ENCODE assay signal across 12 cellular contexts in the genomic region with DNA sequence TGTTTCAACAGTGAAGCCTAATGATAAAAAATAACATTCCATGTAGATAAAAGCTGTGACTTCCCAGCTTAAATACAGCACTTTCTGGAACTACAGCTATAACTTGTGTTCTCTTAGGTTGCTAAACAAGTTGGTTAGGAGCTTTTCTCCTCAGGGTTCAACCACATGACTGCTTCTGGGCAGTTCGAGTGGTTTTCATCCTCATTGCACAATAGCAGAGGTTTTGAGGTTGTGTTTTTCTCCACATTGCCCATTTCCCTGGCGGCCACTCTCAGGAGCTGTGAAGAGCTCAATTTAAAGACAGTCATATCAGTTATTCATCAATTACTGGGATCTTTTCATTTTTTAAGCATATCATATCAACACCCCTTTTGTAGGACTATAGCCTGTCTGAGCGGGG.
DNase-seq lines count a peak whose midpoint lies in the region; ATAC-seq and TF ChIP-seq lines count a peak whose summit lies in the region.
"Had no signal": no experiment of that assay in that cellular context is flagged by ENCODE, and none has a peak within 500 bp of the region (broad histone marks: within the 10 kb centered on the region; RNA-seq: fewer than 3 reads in every experiment).

No MANE protein-coding gene starts in this region.

- H3K4me2 ChIP-seq in PC-9 (peak overlapping the region; percentile 5; the same call in 1 of the 2 replicates), fibroblast of lung (ENCODE audit: extremely low read depth, insufficient read depth, low read length) (no peak overlapping the region)

- H3K27ac Mint-ChIP-seq in CD4-positive, alpha-beta memory T cell, result no peak overlapping the region

- H3K4me3 ChIP-seq in PC-9, result no peak overlapping the region
- no peak overlapping the region for H3K4me3 ChIP-seq in fibroblast of lung (replicated peaks in 1 of 4; ENCODE audit: control extremely low read depth in 1 of 4, insufficient read depth in 1 of 4, low read depth in 3 of 4, low read length in 4 of 4)
- no peak overlapping the region for H3K4me3 ChIP-seq in muscle layer of duodenum (ENCODE audit: low read depth in 1 of 2, low read length in 2 of 2)
- no peak overlapping the region for H3K4me3 ChIP-seq in upper lobe of left lung
- H3K4me3 ChIP-seq in CD4-positive, alpha-beta memory T cell (ENCODE audit: low read length in 2 of 2), result no peak overlapping the region
- H3K4me3 ChIP-seq: SK-N-MC had no signal

- no TSS peak for BruUV-seq in PC-9 (replicated peaks; lab: Mats Ljungman, UMichigan)

- POLR2A ChIA-PET in PC-9 (lab: Charles Lee; ENCODE audit: unreplicated experiment), result interaction anchor here (0.6 kb wide), 1 partner anchor 31 kb away, joined by 4 read pairs; no protein-coding TSS in a partner anchor
- POLR2A ChIA-PET in CD4-positive, alpha-beta memory T cell (lab: Charles Lee; ENCODE audit: partially characterized antibody), result no interaction called here

- TF ChIP-seq EP300 in upper lobe of left lung (IDR thresholded peaks at IDR 0.05), result peak in 1 of 4 donors; percentile 60

- no peaks in the 10 kb centered on the region for H3K4me1 Mint-ChIP-seq in CD4-positive, alpha-beta memory T cell

- peak; percentile 69 to 73 for ATAC-seq in upper lobe of left lung (ENCODE audit: low FRiP score in 2 of 2)
- no peak for ATAC-seq in GM21619 (IDR thresholded peaks at IDR 0.05; ENCODE audit: unreplicated experiment)

- peaks cover 0 to 2% (median 0%) of the 10 kb centered on the region in 8 donors for H3K9me3 Mint-ChIP-seq in CD4-positive, alpha-beta memory T cell

- CTCF ChIA-PET in PC-9 (lab: Charles Lee), result interaction anchor here (0.6 to 0.9 kb wide), 3 partner anchors 11 to 97 kb away, joined by 3 to 6 read pairs (median 4); no protein-coding TSS in a partner anchor
- CTCF ChIA-PET in CD4-positive, alpha-beta memory T cell (lab: Charles Lee; ENCODE audit: partially characterized antibody), result no interaction called here

- no peak overlapping the region for H3K9ac ChIP-seq in fibroblast of lung (ENCODE audit: insufficient read depth, low read length)

- DNase-seq in PC-9, result no peak
- DNase-seq in fibroblast of lung (ENCODE audit: low read depth in 2 of 2), result peak; percentile 84 to 88
- DNase-seq in upper lobe of left lung, result peak in 1 of 2 donors; percentile 77
- DNase-seq in DMS 273 treated with DMSO at 0.1 percent for 48 hours (lab: John Stamatoyannopoulos, UW), result no peak
- no peak for DNase-seq in CD4-positive, alpha-beta memory T cell
- no peak for DNase-seq in GDM1 (lab: John Stamatoyannopoulos, UW)
- DNase-seq: effector CD4-positive, alpha-beta T cell; kidney glomerular epithelial cell; NCI-H1092 had no signal

- H2AFZ ChIP-seq in PC-9, result no peak overlapping the region
- no peak overlapping the region for H2AFZ ChIP-seq in fibroblast of lung (ENCODE audit: low read length)

- TF ChIP-seq POLR2A in upper lobe of left lung (IDR thresholded peaks at IDR 0.05), result peak in 1 of 4 donors; percentile 55

- H3K36me3 ChIP-seq in PC-9 (ENCODE audit: low read depth) (0 out of 2 replicates have a peak, but pooled peaks cover 6% of the 10 kb centered on the region), fibroblast of lung (ENCODE audit: control insufficient read depth, insufficient read depth, low read length) (no peaks in the 10 kb centered on the region), muscle layer of duodenum (ENCODE audit: control insufficient read depth in 1 of 2, insufficient read depth in 2 of 2, low read length in 2 of 2) (no peaks in the 10 kb centered on the region), upper lobe of left lung (no peaks in the 10 kb centered on the region)
- H3K36me3 ChIP-seq in CD4-positive, alpha-beta memory T cell (ENCODE audit: insufficient read depth, low read length), result no peaks in the 10 kb centered on the region

- peaks cover 14 to 22% of the 10 kb centered on the region in 2 donors for H3K27me3 Mint-ChIP-seq in CD4-positive, alpha-beta memory T cell

- H3K9me2 ChIP-seq in PC-9 (ENCODE audit: insufficient read depth), result no peaks in the 10 kb centered on the region

- H3K4me3 Mint-ChIP-seq in CD4-positive, alpha-beta memory T cell, result no peak overlapping the region

- H3K27ac ChIP-seq in PC-9 (no peak overlapping the region; the same call in 1 of the 2 replicates), fibroblast of lung (ENCODE audit: insufficient read depth, low read length) (peak overlapping the region; percentile 67), muscle layer of duodenum (ENCODE audit: low read length) (peak overlapping the region; percentile 0), upper lobe of left lung (peak overlapping the region; percentile 71 to 87 (median 80))
- H3K27ac ChIP-seq in CD4-positive, alpha-beta memory T cell (ENCODE audit: low read depth, low read length), result no peak overlapping the region
- H3K27ac ChIP-seq: SK-N-MC had no signal

- 52 to 79% methylated on average over 3 of the region's 3 CpGs for WGBS in upper lobe of left lung, 2 donors

- intact Hi-C loops in PC-9 (cut with micrococcal nuclease; ENCODE audit: unreplicated experiment), result loop anchor here (5.0 kb wide), 1 partner anchor 61 kb away; no protein-coding TSS in a partner anchor
- intact Hi-C loops in CD4-positive, alpha-beta memory T cell (cut with micrococcal nuclease), result no loop called here

- no peaks in the 10 kb centered on the region for H3K36me3 Mint-ChIP-seq in CD4-positive, alpha-beta memory T cell

- peaks cover 47% of the 10 kb centered on the region for H3K4me1 ChIP-seq in PC-9 (replicated peaks; ENCODE audit: insufficient read depth)
- H3K4me1 ChIP-seq in fibroblast of lung (ENCODE audit: control insufficient read depth, extremely low read depth, insufficient read depth, low read length), result peaks cover 24% of the 10 kb centered on the region
- H3K4me1 ChIP-seq in muscle layer of duodenum (ENCODE audit: control insufficient read depth in 1 of 2, insufficient read depth in 2 of 2, low read length in 2 of 2), result peaks cover 0 to 4% of the 10 kb centered on the region in 2 donors
- peaks cover 31 to 56% (median 40%) of the 10 kb centered on the region in 4 donors for H3K4me1 ChIP-seq in upper lobe of left lung
- H3K4me1 ChIP-seq in CD4-positive, alpha-beta memory T cell (ENCODE audit: insufficient read depth, low read length), result no peaks in the 10 kb centered on the region

- H3K9me3 ChIP-seq in PC-9 (ENCODE audit: insufficient read depth, low read depth) (no peaks in the 10 kb centered on the region), fibroblast of lung (ENCODE audit: control insufficient read depth, insufficient read depth, low read depth, low read length) (no peaks in the 10 kb centered on the region), muscle layer of duodenum (ENCODE audit: control insufficient read depth in 1 of 2, low read length in 2 of 2) (no peaks in the 10 kb centered on the region), upper lobe of left lung (no peaks in the 10 kb centered on the region)
- H3K9me3 ChIP-seq in CD4-positive, alpha-beta memory T cell (ENCODE audit: control insufficient read depth in 1 of 2, low read length in 2 of 2), result no peaks in the 10 kb centered on the region

- TF ChIP-seq CTCF in PC-9 (conservative IDR thresholded peaks at IDR 0.05), result no peak
- TF ChIP-seq CTCF in fibroblast of lung (conservative IDR thresholded peaks at IDR 0.05 in 1 of 2, IDR thresholded peaks at IDR 0.05 in 1 of 2; ENCODE audit: low read depth in 1 of 2, low read length in 2 of 2), result no peak
- TF ChIP-seq CTCF in upper lobe of left lung (IDR thresholded peaks at IDR 0.05), result peak in 4 of 6 experiments; percentile 19 to 48 (median 32)

- H4K20me1 ChIP-seq in PC-9 (ENCODE audit: insufficient read depth), result no peaks in the 10 kb centered on the region
- H4K20me1 ChIP-seq in fibroblast of lung (ENCODE audit: control insufficient read depth, extremely low read depth, insufficient read depth, low read length), result no peaks in the 10 kb centered on the region

- H3F3A ChIP-seq in PC-9 (ENCODE audit: insufficient read depth, low read depth), result peaks cover 40% of the 10 kb centered on the region

- H3K27me3 ChIP-seq in PC-9 (ENCODE audit: insufficient read depth, low read depth) (no peaks in the 10 kb centered on the region), fibroblast of lung (ENCODE audit: control insufficient read depth, insufficient read depth, low read length) (no peaks in the 10 kb centered on the region), muscle layer of duodenum (ENCODE audit: low read depth, low read length) (no peaks in the 10 kb centered on the region), upper lobe of left lung (no peaks in the 10 kb centered on the region)
- no peaks in the 10 kb centered on the region for H3K27me3 ChIP-seq in CD4-positive, alpha-beta memory T cell (ENCODE audit: insufficient read depth, low read length)

- no peaks in the 10 kb centered on the region for H3K79me2 ChIP-seq in PC-9 (ENCODE audit: low read depth)
- H3K79me2 ChIP-seq in fibroblast of lung (ENCODE audit: control insufficient read depth, insufficient read depth, low read length), result no peaks in the 10 kb centered on the region

Comparison
In these comparisons a context has a peak if more than half of its experiments do, and no peak if none do; other contexts are left out.
1. DNase-seq: peak in fibroblast of lung (2 of 2); none in PC-9 (0 of 2), DMS 273 treated with DMSO at 0.1 percent for 48 hours (single experiment), CD4-positive, alpha-beta memory T cell (0 of 5) and GDM1 (single experiment).
2. H3K27ac ChIP-seq: peak in fibroblast of lung (single experiment), muscle layer of duodenum (single experiment) and upper lobe of left lung (4 of 4); none in PC-9 (single experiment) and CD4-positive, alpha-beta memory T cell (single experiment).
3. CTCF ChIP-seq: peak in upper lobe of left lung (4 of 6); none in PC-9 (single experiment) and fibroblast of lung (0 of 2).